ENCODE assay signal across 16 cellular contexts in genomic region chr11:76453248-76453647, GRCh38.
"Had no signal": no experiment of that assay in that cellular context is flagged by ENCODE, and none has a peak within 500 bp of the region (broad histone marks: within the 10 kb centered on the region; RNA-seq: fewer than 3 reads in every experiment).

No MANE protein-coding gene starts in this region.

- H3K4me3 ChIP-seq: lower lobe of right lung, prostate gland, right lobe of liver, tibial nerve had no signal

- H3K4me1 ChIP-seq: lower lobe of right lung, prostate gland, right lobe of liver had no signal

- DNase-seq: activated B cell treated with CpG ODN at 0.5 μM for 24 hours; activated CD4-positive, alpha-beta T cell treated with anti-CD3 and anti-CD28 coated beads, Interleukin-2, amount 10 ng/mL, durations not matched to agents 7 days and 5 days; activated T-cell treated with anti-CD3 and anti-CD28 coated beads for 4 hours; cortex of kidney; erythroblast; hippocampal formation; lower lobe of right lung; natural killer cell; right lobe of liver; stimulated activated CD4-positive, alpha-beta T cell treated with anti-CD3 and anti-CD28 coated beads, Interleukin-1b, Interleukin-23, amount 100 ng/mL, for 48 hours had no signal

- H3K27me3 Mint-ChIP-seq: activated B cell treated with CpG ODN at 0.5 μM for 24 hours; activated CD4-positive, alpha-beta T cell treated with anti-CD3 and anti-CD28 coated beads, Interleukin-2, amount 10 ng/mL, durations not matched to agents 7 days and 5 days; activated naive CD4-positive, alpha-beta T cell treated with anti-CD3 and anti-CD28 coated beads, Interleukin-2, amount 50 U/mL, for 24 hours; central memory CD8-positive, alpha-beta T cell; stimulated activated memory B cell treated with anti-CD40 and anti-IgM and Interleukin-4, amounts not matched to agents 10 μg/mL and 1 μg/mL and 100 μg/mL, for 72 hours had no signal

- H3K36me3 ChIP-seq: prostate gland had no signal

- H3K9me3 ChIP-seq: lower lobe of right lung, prostate gland, right lobe of liver, tibial nerve had no signal

- H3K27me3 ChIP-seq: right lobe of liver, tibial nerve had no signal

- H3K4me3 Mint-ChIP-seq: activated B cell treated with CpG ODN at 0.5 μM for 24 hours; activated CD4-positive, alpha-beta T cell treated with anti-CD3 and anti-CD28 coated beads, Interleukin-2, amount 10 ng/mL, durations not matched to agents 7 days and 5 days; activated naive CD4-positive, alpha-beta T cell treated with anti-CD3 and anti-CD28 coated beads, Interleukin-2, amount 50 U/mL, for 24 hours; central memory CD8-positive, alpha-beta T cell; natural killer cell; stimulated activated memory B cell treated with anti-CD40 and anti-IgM and Interleukin-4, amounts not matched to agents 10 μg/mL and 1 μg/mL and 100 μg/mL, for 72 hours had no signal

- H3K27ac Mint-ChIP-seq: activated B cell treated with CpG ODN at 0.5 μM for 24 hours; activated CD4-positive, alpha-beta T cell treated with anti-CD3 and anti-CD28 coated beads, Interleukin-2, amount 10 ng/mL, durations not matched to agents 7 days and 5 days; activated naive CD4-positive, alpha-beta T cell treated with anti-CD3 and anti-CD28 coated beads, Interleukin-2, amount 50 U/mL, for 24 hours; activated T-helper 2 cell treated with anti-CD3 and anti-CD28 coated beads, Interferon-gamma antibody, Interleukin-2, Interleukin-4, amounts not matched to agents 10 μg/mL and 5 μg/mL and 100 μg/mL, durations not matched to agents 14 hours and 24 hours and 36 hours; natural killer cell; stimulated activated memory B cell treated with anti-CD40 and anti-IgM and Interleukin-4, amounts not matched to agents 10 μg/mL and 1 μg/mL and 100 μg/mL, for 72 hours had no signal

- H3K27ac ChIP-seq: lower lobe of right lung, prostate gland, right lobe of liver, tibial nerve had no signal

- H3K9me3 Mint-ChIP-seq: activated B cell treated with CpG ODN at 0.5 μM for 24 hours; activated CD4-positive, alpha-beta T cell treated with anti-CD3 and anti-CD28 coated beads, Interleukin-2, amount 10 ng/mL, durations not matched to agents 7 days and 5 days; activated naive CD4-positive, alpha-beta T cell treated with anti-CD3 and anti-CD28 coated beads, Interleukin-2, amount 50 U/mL, for 24 hours; activated T-helper 2 cell treated with anti-CD3 and anti-CD28 coated beads, Interferon-gamma antibody, Interleukin-2, Interleukin-4, amounts not matched to agents 10 μg/mL and 5 μg/mL and 100 μg/mL, durations not matched to agents 14 hours and 24 hours and 36 hours; central memory CD8-positive, alpha-beta T cell; natural killer cell; stimulated activated memory B cell treated with anti-CD40 and anti-IgM and Interleukin-4, amounts not matched to agents 10 μg/mL and 1 μg/mL and 100 μg/mL, for 72 hours had no signal

- ATAC-seq: lower lobe of right lung; natural killer cell; right lobe of liver; stimulated activated memory B cell treated with anti-CD40 and anti-IgM and Interleukin-4, amounts not matched to agents 10 μg/mL and 1 μg/mL and 100 μg/mL, for 72 hours had no signal

- H3K4me1 Mint-ChIP-seq: activated B cell treated with CpG ODN at 0.5 μM for 24 hours; activated CD4-positive, alpha-beta T cell treated with anti-CD3 and anti-CD28 coated beads, Interleukin-2, amount 10 ng/mL, durations not matched to agents 7 days and 5 days had no signal
